In genomic region chr15:48657891-48658591, GRCh38 we compare ENCODE assay signal across 16 cellular contexts.
"Had no signal": no experiment of that assay in that cellular context is flagged by ENCODE, and none has a peak within 500 bp of the region (broad histone marks: within the 10 kb centered on the region; RNA-seq: fewer than 3 reads in every experiment).

No MANE protein-coding gene starts in this region.

- H3K27ac ChIP-seq: brain microvascular endothelial cell, epithelial cell of prostate, right lobe of liver had no signal

- H3K4me3 ChIP-seq: right lobe of liver had no signal

- H3K36me3 ChIP-seq: brain microvascular endothelial cell, right lobe of liver had no signal

- DNase-seq: activated CD4-positive, alpha-beta memory T cell treated with anti-CD3 and anti-CD28 coated beads for 36 hours; activated effector memory CD4-positive, alpha-beta T cell treated with anti-CD3 and anti-CD28 coated beads, Interleukin-2, amount 50 U/mL, for 16 hours; activated T-cell treated with anti-CD3 and anti-CD28 coated beads, Interleukin-2, amount 50 U/mL, for 4 hours; amygdala; brain microvascular endothelial cell; cerebellar nuclear complex; effector memory CD8-positive, alpha-beta T cell; glutamatergic neuron; left colon; mesendoderm; right lobe of liver; stimulated activated CD4-positive, alpha-beta T cell treated with anti-CD3 and anti-CD28 coated beads, Interleukin-2, amount 100 ng/mL, for 48 hours; SW 1271; T-helper 9 cell had no signal

- H3K27me3 ChIP-seq: brain microvascular endothelial cell, right lobe of liver had no signal

- H3K4me1 ChIP-seq: right lobe of liver had no signal

- ATAC-seq: activated naive CD4-positive, alpha-beta T cell treated with anti-CD3 and anti-CD28 coated beads, Interleukin-2, amount 50 U/mL, for 72 hours; activated T-cell treated with anti-CD3 and anti-CD28 coated beads, Interleukin-2, amount 50 U/mL, for 4 hours; effector memory CD8-positive, alpha-beta T cell; left colon; right lobe of liver had no signal

- H3K9me3 ChIP-seq: right lobe of liver had no signal
